Comparison of ENCODE assay signal across 8 cellular contexts in genomic region chr20:16803965-16804792, GRCh38. TPM values are rescaled to one million over a fixed set of nuclear protein-coding genes. Genes with fewer than 3 reads are reported as not detected.
A peak's percentile ranks its signal among the peaks of the same experiment; 100 is the strongest.
DNase-seq lines count a peak whose midpoint lies in the region; ATAC-seq and TF ChIP-seq lines count a peak whose summit lies in the region.

No MANE protein-coding gene starts in this region.

- no peaks in the 10 kb centered on the region for H3K36me3 ChIP-seq in osteoblast (ENCODE audit: insufficient read depth, low read length)

- H3K4me3 ChIP-seq in fibroblast of mammary gland (ENCODE audit: control insufficient read depth, low read depth, low read length) (no peak overlapping the region), osteoblast (ENCODE audit: insufficient read depth, low read length) (no peak overlapping the region)

- peaks cover 34% of the 10 kb centered on the region for H3K27me3 ChIP-seq in osteoblast (ENCODE audit: insufficient read depth, low read length)

- H3K27ac ChIP-seq in osteoblast (ENCODE audit: low read depth, low read length) = no peak overlapping the region

- no peak overlapping the region for H2AFZ ChIP-seq in osteoblast (ENCODE audit: low read length)

- in situ Hi-C loops in G401 (cut with HindIII; ENCODE audit: low sequenced_read_pairs) = no loop called here

- H4K20me1 ChIP-seq in osteoblast (ENCODE audit: insufficient read depth, low read length) = no peaks in the 10 kb centered on the region

- no peaks in the 10 kb centered on the region for H3K4me1 ChIP-seq in osteoblast (ENCODE audit: insufficient read depth, low read length)

- H3K4me2 ChIP-seq in osteoblast (ENCODE audit: insufficient read depth, low read length) = no peak overlapping the region

- TF ChIP-seq CTCF in fibroblast of mammary gland (conservative IDR thresholded peaks at IDR 0.05; ENCODE audit: control insufficient read depth, insufficient read depth, low read depth, low read length) (peak; percentile 80), osteoblast (IDR thresholded peaks at IDR 0.05; ENCODE audit: extremely low read depth, low read depth, low read length) (peak; percentile 94)

- no peaks in the 10 kb centered on the region for H3K9me3 ChIP-seq in osteoblast (ENCODE audit: low read depth, low read length)

- H3K79me2 ChIP-seq in osteoblast (ENCODE audit: insufficient read depth, low read length) = no peaks in the 10 kb centered on the region

- DNase-seq in G401 (ENCODE audit: low spot score) (peak; percentile 73), NCI-H510A treated with DMSO at 0.1 percent for 48 hours (lab: John Stamatoyannopoulos, UW) (peak; percentile 78), activated T-cell treated with anti-CD3 and anti-CD28 coated beads for 1 hour (ENCODE audit: low read depth) (peak; percentile 5), fibroblast of mammary gland (ENCODE audit: low read depth) (peak; percentile 37), osteoblast (ENCODE audit: insufficient read length, low spot score, missing footprints) (peak; percentile 64)

- peak; percentile 68 for ATAC-seq in HG03175 (IDR thresholded peaks at IDR 0.05; ENCODE audit: unreplicated experiment)
- ATAC-seq in GM19467 (IDR thresholded peaks at IDR 0.05; ENCODE audit: unreplicated experiment) = no peak
- no peak for ATAC-seq in activated CD4-positive, CD25-positive, alpha-beta regulatory T cell treated with anti-CD3 and anti-CD28 coated beads, Interleukin-2, amount 50 U/mL, for 24 hours

RNA-seq across cellular contexts. Expression of gene OTOR, which starts 56.0 kb away (rescaled TPM):
- not detected in 2 replicates for total RNA-seq in G401 (2014; rRNA removed; shearing (Covaris generic))
- total RNA-seq in osteoblast = not detected in 2 replicates

Comparison
In these comparisons a context has a peak if more than half of its experiments do, and no peak if none do; other contexts are left out.
1. DNase-seq: peak in every context shown above with its lines; median percentile 78 in NCI-H510A treated with DMSO at 0.1 percent for 48 hours; 73 in G401; 64 in osteoblast; 37 in fibroblast of mammary gland; 5 in activated T-cell treated with anti-CD3 and anti-CD28 coated beads for 1 hour.